Comparison of ENCODE assay signal across 8 cellular contexts in the genomic region with DNA sequence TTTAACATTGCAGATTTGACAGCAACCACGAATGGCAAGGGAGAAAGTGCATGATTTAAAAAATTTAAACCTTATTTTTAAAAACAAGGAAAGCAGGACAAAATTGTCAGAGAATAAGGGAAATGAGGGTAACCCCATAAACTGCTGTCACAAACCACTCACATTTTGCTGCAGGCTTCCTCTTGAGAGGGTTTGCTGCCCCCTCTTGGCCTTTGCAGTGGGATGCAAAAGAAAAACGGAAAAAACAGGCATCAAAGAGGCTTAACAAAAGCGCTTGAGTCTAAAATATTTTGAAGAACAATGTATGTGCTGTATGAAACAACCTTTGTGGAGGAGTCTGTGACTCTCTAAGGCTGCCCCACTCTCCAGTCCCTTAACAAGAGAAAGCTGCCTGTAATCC.
A peak's percentile ranks its signal among the peaks of the same experiment; 100 is the strongest.
DNase-seq lines count a peak whose midpoint lies in the region; ATAC-seq and TF ChIP-seq lines count a peak whose summit lies in the region.

No MANE protein-coding gene starts in this region.

- no peaks in the 10 kb centered on the region for H3K79me2 ChIP-seq in SK-N-SH (ENCODE audit: insufficient read depth)

- no peak for TF ChIP-seq EP300 in SK-N-SH (IDR thresholded peaks at IDR 0.05; ENCODE audit: borderline replicate concordance in 1 of 2, low read depth in 1 of 2, low read length in 1 of 2)

- TF ChIP-seq RAD21 in SK-N-SH (IDR thresholded peaks at IDR 0.05; ENCODE audit: low read length): peak; percentile 96

- ATAC-seq in GM21717 (IDR thresholded peaks at IDR 0.05; ENCODE audit: unreplicated experiment) (peak; percentile 73), GM19397 (IDR thresholded peaks at IDR 0.05; ENCODE audit: unreplicated experiment) (no peak)

- POLR2A ChIA-PET in SK-N-SH (lab: Yijun Ruan, JAX): no interaction called here

- no peaks in the 10 kb centered on the region for H3K27me3 ChIP-seq in SK-N-SH (ENCODE audit: insufficient read depth)

- no peak overlapping the region for H3K9ac ChIP-seq in SK-N-SH

- no peaks in the 10 kb centered on the region for H3F3A ChIP-seq in SK-N-SH (replicated peaks; ENCODE audit: insufficient read depth)

- no peak overlapping the region for H3K4me2 ChIP-seq in SK-N-SH

- H3K27ac ChIP-seq in SK-N-SH (ENCODE audit: low read depth in 2 of 2, low read length in 1 of 2): no peak overlapping the region

- no peaks in the 10 kb centered on the region for H3K9me2 ChIP-seq in SK-N-SH

- 10% methylated on average over 3 of the region's 3 CpGs for WGBS in SK-N-SH (ENCODE audit: low lambda C conversion rate)

- no peaks in the 10 kb centered on the region for H3K36me3 ChIP-seq in SK-N-SH (replicated peaks in 1 of 2; ENCODE audit: control insufficient read depth in 1 of 2, insufficient read depth in 2 of 2, low read length in 1 of 2)

- no peaks in the 10 kb centered on the region for H3K9me3 ChIP-seq in SK-N-SH

- H2AFZ ChIP-seq in SK-N-SH (ENCODE audit: low read depth): no peak overlapping the region

- DNase-seq in DMS53 treated with DMSO at 0.1 percent for 48 hours (lab: John Stamatoyannopoulos, UW; ENCODE audit: unreplicated experiment): peak; percentile 83
- DNase-seq in NAMALWA (ENCODE audit: low spot score): peak; percentile 69
- peak; percentile 72 for DNase-seq in SK-N-SH
- peak; percentile 63 for DNase-seq in ecto neural progenitor cell (ENCODE audit: low spot score)
- DNase-seq in myocyte (ENCODE audit: low read depth): peak; percentile 89
- no peak for DNase-seq in T1000 (lab: John Stamatoyannopoulos, UW)

- no peaks in the 10 kb centered on the region for H4K20me1 ChIP-seq in SK-N-SH (ENCODE audit: insufficient read depth)

- CTCF ChIA-PET in SK-N-SH (lab: Yijun Ruan, JAX): interaction anchor here (0.6 to 2.3 kb wide), 13 partner anchors 12 to 1426 kb away, joined by 3 to 23 read pairs (median 3); a partner anchor contains a TSS

- no peaks in the 10 kb centered on the region; a peak in 1 of 4 replicates for H3K4me1 ChIP-seq in SK-N-SH (ENCODE audit: control insufficient read depth in 1 of 2, insufficient read depth in 2 of 2, low read depth in 1 of 2, low read length in 1 of 2)

- TF ChIP-seq CTCF in SK-N-SH (IDR thresholded peaks at IDR 0.05): peak; percentile 96

- H3K4me3 ChIP-seq in SK-N-SH (ENCODE audit: low read depth in 2 of 2, low read length in 1 of 2): peak overlapping the region in 1 of 2 experiments; percentile 38; a peak in 1 of 4 replicates

TF ChIP-seq in SK-N-SH, 30 proteins besides CTCF, POLR2A, EP300 and RAD21:
- TF ChIP-seq SMC3 (IDR thresholded peaks at IDR 0.05; ENCODE audit: low read depth, low read length) (peak; percentile 90), JUND (IDR thresholded peaks at IDR 0.05) (no peak), MXI1 (IDR thresholded peaks at IDR 0.05; ENCODE audit: low read depth, low read length) (no peak), NFIC (IDR thresholded peaks at IDR 0.05; ENCODE audit: borderline replicate concordance) (no peak), GABPA (IDR thresholded peaks at IDR 0.05; ENCODE audit: low read depth) (no peak), MEF2A (IDR thresholded peaks at IDR 0.05; ENCODE audit: borderline replicate concordance, low read depth) (no peak), RXRA (IDR thresholded peaks at IDR 0.05; ENCODE audit: borderline replicate concordance, low read depth) (no peak), CHD2 (IDR thresholded peaks at IDR 0.05; ENCODE audit: low read length, partially characterized antibody) (no peak), FOSL2 (IDR thresholded peaks at IDR 0.05; ENCODE audit: borderline replicate concordance, low read depth) (no peak), POLR2AphosphoS5 (IDR thresholded peaks at IDR 0.05; ENCODE audit: low read depth, low read length) (no peak), TAF1 (IDR thresholded peaks at IDR 0.05; ENCODE audit: borderline replicate concordance, low read depth, low read length) (no peak), RCOR1 (IDR thresholded peaks at IDR 0.05; ENCODE audit: low read length) (peak; percentile 41; the same call in 1 of the 2 replicates), YY1 (IDR thresholded peaks at IDR 0.05; ENCODE audit: low read depth) (no peak), ELF1 (IDR thresholded peaks at IDR 0.05) (no peak), GATA2 (CRISPR knock-in tag; IDR thresholded peaks at IDR 0.05) (no peak), FOXM1 (IDR thresholded peaks at IDR 0.05; ENCODE audit: low read depth) (no peak), NRF1 (IDR thresholded peaks at IDR 0.05; ENCODE audit: low read depth, low read length) (no peak), FOXJ3 (CRISPR knock-in tag; IDR thresholded peaks at IDR 0.05) (no peak), SIN3A (IDR thresholded peaks at IDR 0.05; ENCODE audit: borderline replicate concordance, low read depth, low read length) (no peak), RFX5 (IDR thresholded peaks at IDR 0.05; ENCODE audit: low read length) (no peak), TEAD4 (IDR thresholded peaks at IDR 0.05; ENCODE audit: borderline replicate concordance, insufficient read depth) (no peak), TCF12 (IDR thresholded peaks at IDR 0.05) (no peak)
- TF ChIP-seq, protein P1, sequence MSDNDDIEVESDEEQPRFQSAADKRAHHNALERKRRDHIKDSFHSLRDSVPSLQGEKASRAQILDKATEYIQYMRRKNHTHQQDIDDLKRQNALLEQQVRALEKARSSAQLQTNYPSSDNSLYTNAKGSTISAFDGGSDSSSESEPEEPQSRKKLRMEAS (IDR thresholded peaks at IDR 0.05; ENCODE audit: low read depth): no peak
- TF ChIP-seq, protein P2, sequence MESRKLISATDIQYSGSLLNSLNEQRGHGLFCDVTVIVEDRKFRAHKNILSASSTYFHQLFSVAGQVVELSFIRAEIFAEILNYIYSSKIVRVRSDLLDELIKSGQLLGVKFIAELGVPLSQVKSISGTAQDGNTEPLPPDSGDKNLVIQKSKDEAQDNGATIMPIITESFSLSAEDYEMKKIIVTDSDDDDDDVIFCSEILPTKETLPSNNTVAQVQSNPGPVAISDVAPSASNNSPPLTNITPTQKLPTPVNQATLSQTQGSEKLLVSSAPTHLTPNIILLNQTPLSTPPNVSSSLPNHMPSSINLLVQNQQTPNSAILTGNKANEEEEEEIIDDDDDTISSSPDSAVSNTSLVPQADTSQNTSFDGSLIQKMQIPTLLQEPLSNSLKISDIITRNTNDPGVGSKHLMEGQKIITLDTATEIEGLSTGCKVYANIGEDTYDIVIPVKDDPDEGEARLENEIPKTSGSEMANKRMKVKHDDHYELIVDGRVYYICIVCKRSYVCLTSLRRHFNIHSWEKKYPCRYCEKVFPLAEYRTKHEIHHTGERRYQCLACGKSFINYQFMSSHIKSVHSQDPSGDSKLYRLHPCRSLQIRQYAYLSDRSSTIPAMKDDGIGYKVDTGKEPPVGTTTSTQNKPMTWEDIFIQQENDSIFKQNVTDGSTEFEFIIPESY (IDR thresholded peaks at IDR 0.05; ENCODE audit: borderline replicate concordance, low read depth): no peak
- TF ChIP-seq, protein P3, sequence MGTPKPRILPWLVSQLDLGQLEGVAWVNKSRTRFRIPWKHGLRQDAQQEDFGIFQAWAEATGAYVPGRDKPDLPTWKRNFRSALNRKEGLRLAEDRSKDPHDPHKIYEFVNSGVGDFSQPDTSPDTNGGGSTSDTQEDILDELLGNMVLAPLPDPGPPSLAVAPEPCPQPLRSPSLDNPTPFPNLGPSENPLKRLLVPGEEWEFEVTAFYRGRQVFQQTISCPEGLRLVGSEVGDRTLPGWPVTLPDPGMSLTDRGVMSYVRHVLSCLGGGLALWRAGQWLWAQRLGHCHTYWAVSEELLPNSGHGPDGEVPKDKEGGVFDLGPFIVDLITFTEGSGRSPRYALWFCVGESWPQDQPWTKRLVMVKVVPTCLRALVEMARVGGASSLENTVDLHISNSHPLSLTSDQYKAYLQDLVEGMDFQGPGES (IDR thresholded peaks at IDR 0.05; ENCODE audit: low read depth, low read length): no peak
- TF ChIP-seq, protein P4, sequence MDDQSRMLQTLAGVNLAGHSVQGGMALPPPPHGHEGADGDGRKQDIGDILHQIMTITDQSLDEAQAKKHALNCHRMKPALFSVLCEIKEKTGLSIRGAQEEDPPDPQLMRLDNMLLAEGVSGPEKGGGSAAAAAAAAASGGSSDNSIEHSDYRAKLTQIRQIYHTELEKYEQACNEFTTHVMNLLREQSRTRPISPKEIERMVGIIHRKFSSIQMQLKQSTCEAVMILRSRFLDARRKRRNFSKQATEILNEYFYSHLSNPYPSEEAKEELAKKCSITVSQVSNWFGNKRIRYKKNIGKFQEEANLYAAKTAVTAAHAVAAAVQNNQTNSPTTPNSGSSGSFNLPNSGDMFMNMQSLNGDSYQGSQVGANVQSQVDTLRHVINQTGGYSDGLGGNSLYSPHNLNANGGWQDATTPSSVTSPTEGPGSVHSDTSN (IDR thresholded peaks at IDR 0.05): 0 out of 2 replicates have a peak, but pooled peaks have one; percentile 14
- TF ChIP-seq, protein P5, sequence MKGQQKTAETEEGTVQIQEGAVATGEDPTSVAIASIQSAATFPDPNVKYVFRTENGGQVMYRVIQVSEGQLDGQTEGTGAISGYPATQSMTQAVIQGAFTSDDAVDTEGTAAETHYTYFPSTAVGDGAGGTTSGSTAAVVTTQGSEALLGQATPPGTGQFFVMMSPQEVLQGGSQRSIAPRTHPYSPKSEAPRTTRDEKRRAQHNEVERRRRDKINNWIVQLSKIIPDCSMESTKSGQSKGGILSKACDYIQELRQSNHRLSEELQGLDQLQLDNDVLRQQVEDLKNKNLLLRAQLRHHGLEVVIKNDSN (IDR thresholded peaks at IDR 0.05; ENCODE audit: borderline replicate concordance, low read depth): no peak
TF ChIP-seq in SK-N-SH: peak in this region for 3.
